In the genomic region with DNA sequence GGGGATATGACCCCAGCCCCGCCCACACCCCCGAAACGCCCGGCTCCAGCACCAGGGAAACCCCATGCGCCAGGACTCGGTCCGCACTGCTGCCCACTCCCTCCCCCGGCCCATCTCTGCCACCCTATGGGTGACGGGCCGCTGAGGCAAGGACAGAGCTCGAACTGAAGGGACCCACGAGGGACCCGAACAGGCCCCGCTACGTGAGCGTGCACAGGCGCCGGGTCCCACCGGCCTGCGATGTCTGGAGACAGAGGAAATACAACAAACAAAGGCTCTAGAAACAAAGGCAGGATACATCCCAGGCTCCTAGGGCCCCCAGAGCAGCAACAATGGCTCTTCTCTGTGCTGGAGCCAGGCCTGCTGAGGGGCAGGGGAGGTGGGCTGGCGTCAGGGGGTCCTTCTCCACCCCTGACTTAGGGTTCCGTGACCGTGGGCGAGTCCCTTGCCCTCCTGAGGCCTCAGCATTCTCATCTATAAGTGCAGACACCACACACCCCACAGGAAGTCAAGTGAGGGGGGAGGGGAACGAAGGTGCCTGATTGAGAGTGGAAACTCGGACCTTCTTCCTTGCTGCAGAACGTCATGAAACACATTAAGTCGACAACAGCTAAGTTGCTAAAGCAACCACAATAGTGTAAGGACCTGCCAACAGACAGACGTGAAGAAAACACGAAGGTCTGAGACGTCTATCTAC, we compare ENCODE assay signal across 8 cellular contexts. TPM values are rescaled to one million over a fixed set of nuclear protein-coding genes. Genes with fewer than 3 reads are reported as not detected.
DNase-seq lines count a peak whose midpoint lies in the region; ATAC-seq, FAIRE-seq and TF ChIP-seq lines count a peak whose summit lies in the region.

No MANE protein-coding gene starts in this region.

- no peak overlapping the region for H2AFZ ChIP-seq in DND-41 (ENCODE audit: low read depth, low read length)

- H3K36me3 ChIP-seq in DND-41 (ENCODE audit: insufficient read depth, low read length) (peaks cover 19% of the 10 kb centered on the region), small intestine (ENCODE audit: control insufficient read depth in 2 of 2, insufficient read depth in 2 of 2, low read length in 2 of 2) (no peaks in the 10 kb centered on the region)

- no peaks in the 10 kb centered on the region for H3K9me3 Mint-ChIP-seq in activated CD4-positive, alpha-beta memory T cell treated with anti-CD3 and anti-CD28 coated beads for 36 hours

- TF ChIP-seq CTCF in DND-41 (IDR thresholded peaks at IDR 0.05; ENCODE audit: borderline replicate concordance, extremely low read depth, low read length, poor library complexity, severe bottlenecking), result no peak

- H3K4me3 Mint-ChIP-seq in activated CD4-positive, alpha-beta memory T cell treated with anti-CD3 and anti-CD28 coated beads for 36 hours, result peak overlapping the region; percentile 95

- H3K27me3 ChIP-seq in DND-41 (ENCODE audit: insufficient read depth, low read length, poor library complexity) (no peaks in the 10 kb centered on the region), small intestine (ENCODE audit: control insufficient read depth in 2 of 2, insufficient read depth in 2 of 2, low read length in 2 of 2) (no peaks in the 10 kb centered on the region)

- peak overlapping the region; percentile 94 for H3K4me2 ChIP-seq in DND-41 (ENCODE audit: insufficient read depth, low read length)

- POLR2A ChIA-PET in activated CD4-positive, alpha-beta memory T cell treated with anti-CD3 and anti-CD28 coated beads for 36 hours (lab: Charles Lee), result interaction anchor here (0.9 to 2.7 kb wide), 3 partner anchors 8 to 15 kb away, joined by 3 to 11 read pairs (median 3); no protein-coding TSS in a partner anchor

- intact Hi-C loops in activated CD4-positive, alpha-beta memory T cell treated with anti-CD3 and anti-CD28 coated beads for 36 hours (cut with micrococcal nuclease), result loop anchor here (2.0 to 5.0 kb wide), 2 partner anchors 17 to 200 kb away; no protein-coding TSS in a partner anchor

- H3K36me3 Mint-ChIP-seq in activated CD4-positive, alpha-beta memory T cell treated with anti-CD3 and anti-CD28 coated beads for 36 hours, result peaks cover 16% of the 10 kb centered on the region

- peaks cover 48% of the 10 kb centered on the region for H3K79me2 ChIP-seq in DND-41 (ENCODE audit: insufficient read depth, low read length)

- peaks cover 27% of the 10 kb centered on the region for H3K4me1 Mint-ChIP-seq in activated CD4-positive, alpha-beta memory T cell treated with anti-CD3 and anti-CD28 coated beads for 36 hours (ENCODE audit: low read depth)

- H3K9me3 ChIP-seq in DND-41 (ENCODE audit: insufficient read depth, low read length, severe bottlenecking), result no peaks in the 10 kb centered on the region
- H3K9me3 ChIP-seq in small intestine (ENCODE audit: control insufficient read depth, low read depth), result no peaks in the 10 kb centered on the region

- no peak for ATAC-seq in DND-41 (ENCODE audit: insufficient read depth, low read depth)
- no peak for ATAC-seq in GM21723 (IDR thresholded peaks at IDR 0.05; ENCODE audit: unreplicated experiment)
- ATAC-seq in GM21619 (IDR thresholded peaks at IDR 0.05; ENCODE audit: unreplicated experiment), result no peak

- H3K27ac ChIP-seq in DND-41 (ENCODE audit: low read length) (0 out of 2 replicates have a peak overlapping the region, but pooled peaks have one; percentile 18), small intestine (ENCODE audit: low read depth in 1 of 2, low read length in 1 of 2) (peak overlapping the region; percentile 18 to 77)

- H3K4me1 ChIP-seq in DND-41 (ENCODE audit: insufficient read depth, low read length) (peaks cover 43% of the 10 kb centered on the region), small intestine (ENCODE audit: control insufficient read depth in 2 of 2, insufficient read depth in 1 of 2, low read depth in 1 of 2, low read length in 1 of 2) (peaks cover 0 to 5% of the 10 kb centered on the region in 2 donors)

- 66 to 82% (median 67%) methylated on average over 31 of the region's 31 CpGs for WGBS in small intestine, 3 donors

- peak overlapping the region; percentile 98 for H3K27ac Mint-ChIP-seq in activated CD4-positive, alpha-beta memory T cell treated with anti-CD3 and anti-CD28 coated beads for 36 hours

- peaks cover 46% of the 10 kb centered on the region for H4K20me1 ChIP-seq in DND-41 (ENCODE audit: insufficient read depth, low read length)

- H3K9ac ChIP-seq in DND-41 (ENCODE audit: low read depth, low read length), result no peak overlapping the region

- CTCF ChIA-PET in activated CD4-positive, alpha-beta memory T cell treated with anti-CD3 and anti-CD28 coated beads for 36 hours (lab: Charles Lee), result interaction anchor here (1.0 to 3.3 kb wide), 2 partner anchors 15 to 17 kb away, joined by 3 to 19 read pairs; no protein-coding TSS in a partner anchor

- H3K4me3 ChIP-seq in DND-41 (ENCODE audit: low read depth in 1 of 2, low read length in 2 of 2), result 0 out of 4 replicates have a peak overlapping the region, but pooled peaks of 1 of the 2 experiments have one; percentile 70
- peak overlapping the region in 1 of 2 donors; percentile 90 for H3K4me3 ChIP-seq in small intestine (ENCODE audit: low read depth in 1 of 2, low read length in 2 of 2)

- no peak for FAIRE-seq in small intestine (lab: Jason Lieb, UNC)
- no peak for FAIRE-seq in urothelium cell line (lab: Jason Lieb, UNC)

- no peaks in the 10 kb centered on the region for H3K27me3 Mint-ChIP-seq in activated CD4-positive, alpha-beta memory T cell treated with anti-CD3 and anti-CD28 coated beads for 36 hours

- DNase-seq in DND-41, result no peak
- DNase-seq in activated CD4-positive, alpha-beta memory T cell treated with anti-CD3 and anti-CD28 coated beads for 36 hours, result peak; percentile 86
- peak; percentile 13 for DNase-seq in epidermal melanocyte (ENCODE audit: insufficient read length, low spot score)
- DNase-seq in small intestine, result peak; percentile 62
- no peak for DNase-seq in urothelium cell line (ENCODE audit: low spot score)
- no peak for DNase-seq in iPS-NIHi7 (ENCODE audit: extremely low spot score)

RNA-seq across cellular contexts. Expression of gene ABHD17A, which starts 3.1 kb away (rescaled TPM):
- 100 to 1,000 TPM; 108 to 110 TPM for total RNA-seq in activated CD4-positive, alpha-beta memory T cell treated with anti-CD3 and anti-CD28 coated beads for 36 hours
- polyA plus RNA-seq in small intestine, result 10 to 100 TPM; 52.6 to 79.6 (median 71.3) TPM

RNA-seq across cellular contexts. Expression of gene KLF16, which starts 18.9 kb away (rescaled TPM):
- total RNA-seq in activated CD4-positive, alpha-beta memory T cell treated with anti-CD3 and anti-CD28 coated beads for 36 hours, result 10 to 100 TPM; 23.3 to 24.2 TPM
- polyA plus RNA-seq in small intestine, result 10 to 100 TPM in 2 of 3 donors, 1 to 10 TPM in 1; 7.8 to 14.6 (median 13.3) TPM

RNA-seq across cellular contexts. Expression of gene ADAT3, which starts 23.0 kb away (rescaled TPM):
- total RNA-seq in activated CD4-positive, alpha-beta memory T cell treated with anti-CD3 and anti-CD28 coated beads for 36 hours, result 1 to 10 TPM; 5.7 to 5.8 TPM
- 10 to 100 TPM; 10.4 to 38.1 (median 35.8) TPM for polyA plus RNA-seq in small intestine

RNA-seq across cellular contexts. Expression of gene SCAMP4, which starts 23.0 kb away (rescaled TPM):
- total RNA-seq in activated CD4-positive, alpha-beta memory T cell treated with anti-CD3 and anti-CD28 coated beads for 36 hours, result 10 to 100 TPM; 24.2 to 28.4 TPM
- polyA plus RNA-seq in small intestine, result 10 to 100 TPM; 31.3 to 39.4 (median 36.9) TPM

RNA-seq across cellular contexts. Expression of gene REXO1, which starts 34.0 kb away (rescaled TPM):
- total RNA-seq in activated CD4-positive, alpha-beta memory T cell treated with anti-CD3 and anti-CD28 coated beads for 36 hours, result 10 to 100 TPM; 41.9 to 45.3 TPM
- 10 to 100 TPM; 18.4 to 31.8 (median 22.7) TPM for polyA plus RNA-seq in small intestine

Comparison
In these comparisons a context has a peak if more than half of its experiments do, and no peak if none do; other contexts are left out.
1. DNase-seq: peak in activated CD4-positive, alpha-beta memory T cell treated with anti-CD3 and anti-CD28 coated beads for 36 hours (single experiment), epidermal melanocyte (single experiment) and small intestine (single experiment); none in DND-41 (single experiment), urothelium cell line (single experiment) and iPS-NIHi7 (single experiment).